20 cellular contexts compared by ENCODE assay signal in genomic region chr3:194099215-194099614, GRCh38. TPM values are rescaled to one million over a fixed set of nuclear protein-coding genes. Genes with fewer than 3 reads are reported as not detected.
"Had no signal": no experiment of that assay in that cellular context is flagged by ENCODE, and none has a peak within 500 bp of the region (broad histone marks: within the 10 kb centered on the region; RNA-seq: fewer than 3 reads in every experiment).

No MANE protein-coding gene starts in this region.

- H3K9me3 Mint-ChIP-seq: activated CD8-positive, alpha-beta T cell treated with anti-CD3 and anti-CD28 coated beads for 36 hours; activated T-cell treated with anti-CD3 and anti-CD28 coated beads, Interleukin-2, amount 50 U/mL, for 4 hours had no signal

- H3K27ac Mint-ChIP-seq: activated CD8-positive, alpha-beta T cell treated with anti-CD3 and anti-CD28 coated beads for 36 hours; activated naive CD4-positive, alpha-beta T cell treated with anti-CD3 and anti-CD28 coated beads, Interleukin-2, amount 50 U/mL, for 72 hours had no signal

- H3K27ac ChIP-seq: esophagus squamous epithelium, left ventricle myocardium inferior, spleen, testis, transverse colon, VCaP had no signal

- DNase-seq: activated CD4-positive, alpha-beta T cell treated with anti-CD3 and anti-CD28 coated beads, Interleukin-2, amount 50 U/mL, for 1 hour; activated CD8-positive, alpha-beta T cell treated with anti-CD3 and anti-CD28 coated beads for 36 hours; activated naive CD4-positive, alpha-beta T cell; activated T-cell treated with anti-CD3 and anti-CD28 coated beads, Interleukin-2, amount 50 U/mL, for 4 hours; dermis blood vessel endothelial cell; effector CD4-positive, alpha-beta T cell; esophagus squamous epithelium; glutamatergic neuron; islet precursor cell; left ventricle myocardium inferior; right cardiac atrium; spleen; stimulated activated naive CD8-positive, alpha-beta T cell treated with anti-CD3 and anti-CD28 coated beads, Interleukin-15, Interleukin-2, amounts not matched to agents 100 U/mL and 50 U/mL, for 24 hours; testis; transverse colon had no signal

- H3K4me3 ChIP-seq: esophagus squamous epithelium, left ventricle myocardium inferior, lung, mucosa of descending colon, spleen, testis, transverse colon had no signal

- H3K4me3 Mint-ChIP-seq: activated CD8-positive, alpha-beta T cell treated with anti-CD3 and anti-CD28 coated beads for 36 hours; activated T-cell treated with anti-CD3 and anti-CD28 coated beads, Interleukin-2, amount 50 U/mL, for 4 hours had no signal

- ATAC-seq: activated CD4-positive, CD25-positive, alpha-beta regulatory T cell treated with anti-CD3 and anti-CD28 coated beads, Interleukin-2, amount 50 U/mL, for 24 hours; activated CD8-positive, alpha-beta T cell treated with anti-CD3 and anti-CD28 coated beads for 36 hours; activated naive CD4-positive, alpha-beta T cell treated with anti-CD3 and anti-CD28 coated beads, Interleukin-2, amount 50 U/mL, for 72 hours; activated T-cell treated with anti-CD3 and anti-CD28 coated beads, Interleukin-2, amount 50 U/mL, for 4 hours; mucosa of descending colon; right cardiac atrium; stimulated activated naive CD8-positive, alpha-beta T cell treated with anti-CD3 and anti-CD28 coated beads, Interleukin-15, Interleukin-2, amounts not matched to agents 100 U/mL and 50 U/mL, for 24 hours had no signal

- H3K27me3 ChIP-seq: spleen, testis, transverse colon had no signal

- H3K9me3 ChIP-seq: esophagus squamous epithelium, left ventricle myocardium inferior, mucosa of descending colon, spleen, testis, transverse colon had no signal

- H3K36me3 ChIP-seq: esophagus squamous epithelium, left ventricle myocardium inferior, spleen, transverse colon had no signal

RNA-seq across cellular contexts. Expression of gene HES1, which starts 36.7 kb away (rescaled TPM):
- total RNA-seq: activated CD8-positive, alpha-beta T cell treated with anti-CD3 and anti-CD28 coated beads for 36 hours had no signal
